19 cellular contexts compared by ENCODE assay signal in genomic region chr19:40616178-40616577, GRCh38. TPM values are rescaled to one million over a fixed set of nuclear protein-coding genes. Genes with fewer than 3 reads are reported as not detected.
DNase-seq lines count a peak whose midpoint lies in the region; ATAC-seq and TF ChIP-seq lines count a peak whose summit lies in the region.
"Had no signal": no experiment of that assay in that cellular context is flagged by ENCODE, and none has a peak within 500 bp of the region (broad histone marks: within the 10 kb centered on the region; RNA-seq: fewer than 3 reads in every experiment).

No MANE protein-coding gene starts in this region.

- H2BK20ac ChIP-seq in IMR-90 (ENCODE audit: low read depth, low read length): peak overlapping the region; percentile 69; the same call in 1 of the 2 replicates

- H3K27ac Mint-ChIP-seq in activated naive CD4-positive, alpha-beta T cell treated with anti-CD3 and anti-CD28 coated beads for 36 hours: peak overlapping the region; percentile 97
- peak overlapping the region; percentile 99 for H3K27ac Mint-ChIP-seq in activated T-helper 2 cell treated with anti-CD3 and anti-CD28 coated beads, Interferon-gamma antibody, Interleukin-2, Interleukin-4, amounts not matched to agents 10 μg/mL and 5 μg/mL and 100 μg/mL, durations not matched to agents 14 hours and 24 hours and 36 hours

- H3K4me2 ChIP-seq in IMR-90 (ENCODE audit: low read depth, low read length) (no peak overlapping the region), mesendoderm (ENCODE audit: low read length) (no peak overlapping the region)

- no peak overlapping the region for H2AK9ac ChIP-seq in IMR-90 (replicated peaks; ENCODE audit: low read depth, low read length, poor library complexity)

- H2BK15ac ChIP-seq in IMR-90 (ENCODE audit: low read depth, low read length): peak overlapping the region; percentile 86; the same call in 2 of the 3 replicates
- no peak overlapping the region for H2BK15ac ChIP-seq in mesendoderm (replicated peaks; ENCODE audit: low read depth)

- in situ Hi-C loops in IMR-90 (cut with MboI; ENCODE audit: low sequenced_read_pairs): no loop called here

- H3K27me3 ChIP-seq in IMR-90 (ENCODE audit: control insufficient read depth, insufficient read depth, low read length) (no peaks in the 10 kb centered on the region), mesendoderm (ENCODE audit: insufficient read depth, low read length, poor library complexity) (no peaks in the 10 kb centered on the region)

- peak overlapping the region; percentile 66 for H4K91ac ChIP-seq in IMR-90 (ENCODE audit: insufficient read depth, low read depth, low read length)

- H3K9me3 ChIP-seq in IMR-90 (ENCODE audit: control insufficient read depth, insufficient read depth, low read length): no peaks in the 10 kb centered on the region

- peaks cover 28% of the 10 kb centered on the region for H3K36me3 Mint-ChIP-seq in activated naive CD4-positive, alpha-beta T cell treated with anti-CD3 and anti-CD28 coated beads for 36 hours (ENCODE audit: low read depth)
- peaks cover 25% of the 10 kb centered on the region for H3K36me3 Mint-ChIP-seq in activated T-helper 2 cell treated with anti-CD3 and anti-CD28 coated beads, Interferon-gamma antibody, Interleukin-2, Interleukin-4, amounts not matched to agents 10 μg/mL and 5 μg/mL and 100 μg/mL, durations not matched to agents 14 hours and 24 hours and 36 hours (ENCODE audit: low read depth)

- dilution Hi-C loops in IMR-90 (cut with HindIII; ENCODE audit: low sequenced_read_pairs, unreplicated experiment): no loop called here

- peaks cover 12% of the 10 kb centered on the region for H3K9me1 ChIP-seq in IMR-90 (ENCODE audit: insufficient read depth, low read length)

- no peak overlapping the region for H3K4me3 Mint-ChIP-seq in activated naive CD4-positive, alpha-beta T cell treated with anti-CD3 and anti-CD28 coated beads for 36 hours
- no peak overlapping the region for H3K4me3 Mint-ChIP-seq in activated T-helper 2 cell treated with anti-CD3 and anti-CD28 coated beads, Interferon-gamma antibody, Interleukin-2, Interleukin-4, amounts not matched to agents 10 μg/mL and 5 μg/mL and 100 μg/mL, durations not matched to agents 14 hours and 24 hours and 36 hours (ENCODE audit: low read depth)
- H3K4me3 Mint-ChIP-seq: CD8-positive, alpha-beta T cell had no signal

- H3K56ac ChIP-seq in IMR-90 (ENCODE audit: extremely low read depth, insufficient read depth, low read length): no peak overlapping the region
- peak overlapping the region; percentile 34 for H3K56ac ChIP-seq in mesendoderm (ENCODE audit: low read length)

- intact Hi-C loops in activated naive CD4-positive, alpha-beta T cell treated with anti-CD3 and anti-CD28 coated beads for 36 hours (cut with micrococcal nuclease): loop anchor here (10.0 kb wide), 4 partner anchors 621 to 1211 kb away; partner anchors contain the start of genes TGFB1, ZFP36 and ZNF546
- intact Hi-C loops in IMR-90 (cut with micrococcal nuclease): no loop called here
- intact Hi-C loops in activated T-helper 2 cell treated with anti-CD3 and anti-CD28 coated beads, Interferon-gamma antibody, Interleukin-2, Interleukin-4, amounts not matched to agents 10 μg/mL and 5 μg/mL and 100 μg/mL, durations not matched to agents 14 hours and 24 hours and 36 hours (cut with micrococcal nuclease): loop anchor here (10.0 kb wide), 1 partner anchor 649 kb away; the partner anchor contains the start of gene HNRNPUL1

- H3K9ac ChIP-seq in IMR-90 (ENCODE audit: low read depth, low read length): no peak overlapping the region
- H3K9ac ChIP-seq in mesendoderm (ENCODE audit: low read length): no peak overlapping the region

- BruUV-seq in IMR-90 (replicated peaks; lab: Mats Ljungman, UMichigan): no TSS peak

- WGBS in IMR-90 (ENCODE audit: extremely low coverage in 2 of 2, insufficient read length in 1 of 2), 2 experiments: no CpG with 5 or more reads among the region's 5 CpGs
- WGBS in mesendoderm (ENCODE audit: extremely low coverage, insufficient coverage, low lambda C conversion rate): no CpG with 5 or more reads among the region's 5 CpGs

- no peak overlapping the region for H3K23ac ChIP-seq in IMR-90 (ENCODE audit: low read depth, low read length)
- H3K23ac ChIP-seq in mesendoderm (ENCODE audit: low read length): no peak overlapping the region

- TF ChIP-seq POLR2A in IMR-90 (IDR thresholded peaks at IDR 0.05; ENCODE audit: low read depth, low read length): no peak

- H3K36me3 ChIP-seq in IMR-90 (ENCODE audit: control insufficient read depth, insufficient read depth, low read length): peaks cover 49% of the 10 kb centered on the region
- H3K36me3 ChIP-seq in mesendoderm (ENCODE audit: control insufficient read depth, insufficient read depth, low read length): peaks cover 2% of the 10 kb centered on the region

- peak overlapping the region; percentile 76; the same call in 1 of the 2 replicates for H2BK120ac ChIP-seq in IMR-90 (ENCODE audit: low read depth, low read length)
- H2BK120ac ChIP-seq in mesendoderm (ENCODE audit: low read depth, low read length): no peak overlapping the region

- peak overlapping the region; percentile 36; the same call in 1 of the 2 replicates for H4K5ac ChIP-seq in IMR-90 (ENCODE audit: low read depth, low read length)
- H4K5ac ChIP-seq in mesendoderm (ENCODE audit: low read length): no peak overlapping the region

- TF ChIP-seq RAD21 in IMR-90 (IDR thresholded peaks at IDR 0.05; ENCODE audit: low read length): no peak

- H3K27ac ChIP-seq in IMR-90 (ENCODE audit: insufficient read depth, low read length): peak overlapping the region; percentile 18; the same call in 1 of the 2 replicates
- H3K27ac ChIP-seq in mesendoderm (ENCODE audit: low read depth, low read length): no peak overlapping the region

- peaks cover 3% of the 10 kb centered on the region; the same call in 1 of the 2 replicates for H4K20me1 ChIP-seq in IMR-90 (ENCODE audit: insufficient read depth, low read length)

- H4K8ac ChIP-seq in IMR-90 (ENCODE audit: low read depth in 2 of 2, low read length in 2 of 2) (peak overlapping the region; percentile 73 to 77; a peak in 3 of 4 replicates), mesendoderm (ENCODE audit: low read depth, low read length) (no peak overlapping the region)

- H3K4me3 ChIP-seq in IMR-90 (ENCODE audit: insufficient read depth, low read depth, low read length) (no peak overlapping the region), mesendoderm (ENCODE audit: low read length) (no peak overlapping the region)
- H3K4me3 ChIP-seq: GM23248 had no signal

- CTCF ChIA-PET in activated naive CD4-positive, alpha-beta T cell treated with anti-CD3 and anti-CD28 coated beads for 36 hours (lab: Charles Lee): interaction anchor here (0.6 to 2.6 kb wide), 8 partner anchors 11 to 203 kb away, joined by 3 to 27 read pairs (median 4); no protein-coding TSS in a partner anchor
- CTCF ChIA-PET in IMR-90 (lab: Yijun Ruan, JAX): interaction anchor here (1.3 to 1.6 kb wide), 2 partner anchors 13 to 19 kb away, joined by 3 to 4 read pairs; no protein-coding TSS in a partner anchor

- TF ChIP-seq CTCF in IMR-90 (conservative IDR thresholded peaks at IDR 0.05; ENCODE audit: low read depth, low read length): no peak

- H2AFZ ChIP-seq in IMR-90 (replicated peaks; ENCODE audit: low read length, poor library complexity): no peak overlapping the region
- H2AFZ ChIP-seq: GM23248 had no signal

- H3K4me1 ChIP-seq in IMR-90 (ENCODE audit: control insufficient read depth, insufficient read depth, low read length) (peaks cover 12% of the 10 kb centered on the region; the same call in 1 of the 2 replicates), mesendoderm (ENCODE audit: control insufficient read depth, low read depth, low read length) (no peaks in the 10 kb centered on the region)

- POLR2A ChIA-PET in IMR-90 (lab: Charles Lee; ENCODE audit: unreplicated experiment): interaction anchor here (0.8 kb wide), 1 partner anchor 13 kb away, joined by 4 read pairs; no protein-coding TSS in a partner anchor

- no peaks in the 10 kb centered on the region for H3K79me2 ChIP-seq in mesendoderm (ENCODE audit: control insufficient read depth, insufficient read depth, low read length)

- H3K79me1 ChIP-seq in IMR-90 (ENCODE audit: low read depth in 1 of 2, low read length in 2 of 2) (peaks cover 4 to 28% of the 10 kb centered on the region in 2 experiments), mesendoderm (ENCODE audit: low read length) (peaks cover 1% of the 10 kb centered on the region)

- no peaks in the 10 kb centered on the region for H3K27me3 Mint-ChIP-seq in activated naive CD4-positive, alpha-beta T cell treated with anti-CD3 and anti-CD28 coated beads for 36 hours (ENCODE audit: low read depth)
- H3K27me3 Mint-ChIP-seq in activated T-helper 2 cell treated with anti-CD3 and anti-CD28 coated beads, Interferon-gamma antibody, Interleukin-2, Interleukin-4, amounts not matched to agents 10 μg/mL and 5 μg/mL and 100 μg/mL, durations not matched to agents 14 hours and 24 hours and 36 hours (ENCODE audit: low read depth): no peaks in the 10 kb centered on the region

- H3K14ac ChIP-seq in IMR-90 (replicated peaks; ENCODE audit: low read depth, low read length): peak overlapping the region; percentile 29

- no peak for DNase-seq in activated naive CD4-positive, alpha-beta T cell treated with anti-CD3 and anti-CD28 coated beads for 36 hours
- DNase-seq in activated naive CD4-positive, alpha-beta T cell (lab: John Stamatoyannopoulos, UW): no peak
- DNase-seq in IMR-90 (no peak), mesendoderm (no peak), NOMO-1 treated with DMSO at 0.1 percent for 48 hours (lab: John Stamatoyannopoulos, UW; ENCODE audit: unreplicated experiment) (no peak), CD1c-positive myeloid dendritic cell (ENCODE audit: extremely low spot score) (no peak), NCI-H146 (lab: John Stamatoyannopoulos, UW) (no peak)
- no peak for DNase-seq in activated T-helper 2 cell treated with anti-CD3 and anti-CD28 coated beads, Interferon-gamma antibody, Interleukin-2, Interleukin-4, amounts not matched to agents 10 μg/mL and 5 μg/mL and 100 μg/mL, durations not matched to agents 14 hours and 24 hours and 36 hours (ENCODE audit: low spot score)
- DNase-seq: ACHN; CD8-positive, alpha-beta T cell; GF-D8; GM23248; KBM-7; NCI-H1048; NCI-H2107; NCI-H446; NCI-H748 treated with DMSO at 0.1 percent for 48 hours; SIG-M5 had no signal

- H3K18ac ChIP-seq in IMR-90 (ENCODE audit: low read depth, low read length) (peak overlapping the region; percentile 10), mesendoderm (ENCODE audit: low read length) (no peak overlapping the region)

- no peak for ATAC-seq in IMR-90 (ENCODE audit: low read depth)
- ATAC-seq: CD8-positive, alpha-beta T cell; Panc1 had no signal

- H2BK5ac ChIP-seq in IMR-90 (ENCODE audit: low read depth, low read length, poor library complexity, severe bottlenecking) (peak overlapping the region; percentile 15), mesendoderm (ENCODE audit: low read length) (no peak overlapping the region)

- no peaks in the 10 kb centered on the region for H3K9me3 Mint-ChIP-seq in activated naive CD4-positive, alpha-beta T cell treated with anti-CD3 and anti-CD28 coated beads for 36 hours
- H3K9me3 Mint-ChIP-seq in activated T-helper 2 cell treated with anti-CD3 and anti-CD28 coated beads, Interferon-gamma antibody, Interleukin-2, Interleukin-4, amounts not matched to agents 10 μg/mL and 5 μg/mL and 100 μg/mL, durations not matched to agents 14 hours and 24 hours and 36 hours: no peaks in the 10 kb centered on the region
- H3K9me3 Mint-ChIP-seq: CD8-positive, alpha-beta T cell had no signal

- H3K4me1 Mint-ChIP-seq in activated naive CD4-positive, alpha-beta T cell treated with anti-CD3 and anti-CD28 coated beads for 36 hours (ENCODE audit: low read depth): peaks cover 59% of the 10 kb centered on the region
- H3K4me1 Mint-ChIP-seq in activated T-helper 2 cell treated with anti-CD3 and anti-CD28 coated beads, Interferon-gamma antibody, Interleukin-2, Interleukin-4, amounts not matched to agents 10 μg/mL and 5 μg/mL and 100 μg/mL, durations not matched to agents 14 hours and 24 hours and 36 hours (ENCODE audit: low read depth): peaks cover 23% of the 10 kb centered on the region

- H2AK5ac ChIP-seq in IMR-90 (ENCODE audit: low read depth, low read length): peak overlapping the region; percentile 96
- H2AK5ac ChIP-seq in mesendoderm (ENCODE audit: low read length): no peak overlapping the region

- H3K4ac ChIP-seq in IMR-90 (ENCODE audit: low read depth, low read length) (peak overlapping the region; percentile 74), mesendoderm (ENCODE audit: low read depth, low read length) (no peak overlapping the region)

RNA-seq across cellular contexts. Expression of gene LTBP4, which starts 15.0 kb away (rescaled TPM):
- total RNA-seq in activated naive CD4-positive, alpha-beta T cell treated with anti-CD3 and anti-CD28 coated beads for 36 hours: 100 to 1,000 TPM; 147 to 153 TPM
- 4.4 and 14.7 TPM in 2 replicates for total RNA-seq in IMR-90 (2012; rRNA removed)
- 61.6 and 70.3 TPM in 2 replicates for polyA plus RNA-seq in IMR-90 (2012; rRNA removed)
- polyA plus RNA-seq in IMR-90 (2012; cell fraction: cytosol; rRNA removed): 121 and 133 TPM in 2 replicates
- 202 and 477 TPM in 2 replicates for polyA plus RNA-seq in IMR-90 (2012; cell fraction: nucleus; rRNA removed; ENCODE audit: low replicate concordance)
- 101 and 104 TPM in 2 replicates for total RNA-seq in activated T-helper 2 cell treated with anti-CD3 and anti-CD28 coated beads, Interferon-gamma antibody, Interleukin-2, Interleukin-4, amounts not matched to agents 10 μg/mL and 5 μg/mL and 100 μg/mL, durations not matched to agents 14 hours and 24 hours and 36 hours
- polyA plus RNA-seq in mesendoderm (2013, experiment 1 of 2): 28.7 TPM
- 28.9 TPM for polyA plus RNA-seq in mesendoderm (2013, experiment 2 of 2)

RNA-seq across cellular contexts. Expression of gene SHKBP1, which starts 39.5 kb away (rescaled TPM):
- total RNA-seq in activated naive CD4-positive, alpha-beta T cell treated with anti-CD3 and anti-CD28 coated beads for 36 hours: 10 to 100 TPM; 90.1 to 99.4 TPM
- 15.6 and 16.1 TPM in 2 replicates for total RNA-seq in IMR-90 (2012; rRNA removed)
- polyA plus RNA-seq in IMR-90 (2012; rRNA removed): 94.0 and 108 TPM in 2 replicates
- polyA plus RNA-seq in IMR-90 (2012; cell fraction: cytosol; rRNA removed): 70.5 and 114 TPM in 2 replicates
- 124 and 239 TPM in 2 replicates for polyA plus RNA-seq in IMR-90 (2012; cell fraction: nucleus; rRNA removed; ENCODE audit: low replicate concordance)
- 125 and 136 TPM in 2 replicates for total RNA-seq in activated T-helper 2 cell treated with anti-CD3 and anti-CD28 coated beads, Interferon-gamma antibody, Interleukin-2, Interleukin-4, amounts not matched to agents 10 μg/mL and 5 μg/mL and 100 μg/mL, durations not matched to agents 14 hours and 24 hours and 36 hours
- polyA plus RNA-seq in mesendoderm (2013, experiment 1 of 2): 52.1 TPM
- polyA plus RNA-seq in mesendoderm (2013, experiment 2 of 2): 49.6 TPM
